Comparison of ENCODE assay signal across 8 cellular contexts in genomic region chr14:61477845-61478438, GRCh38.
A peak's percentile ranks its signal among the peaks of the same experiment; 100 is the strongest.
DNase-seq lines count a peak whose midpoint lies in the region; ATAC-seq and TF ChIP-seq lines count a peak whose summit lies in the region.

No MANE protein-coding gene starts in this region.

- H3K79me2 ChIP-seq in ACC112 (ENCODE audit: control insufficient read depth, insufficient read depth, low read length, unreplicated experiment): peaks cover 56% of the 10 kb centered on the region

- H3K4me1 ChIP-seq in ACC112 (ENCODE audit: control insufficient read depth, insufficient read depth, low read length, unreplicated experiment) (peaks cover 69% of the 10 kb centered on the region), heart right ventricle (peaks cover 17 to 84% (median 66%) of the 10 kb centered on the region in 9 donors)

- H2AFZ ChIP-seq in ACC112 (ENCODE audit: low read length, unreplicated experiment): no peak overlapping the region

- H3K4me3 Mint-ChIP-seq in HFFc6: peak overlapping the region; percentile 27; the same call in 1 of the 2 replicates

- intact Hi-C loops in heart right ventricle (cut with DNase I): loop anchor here in 9 of 10 donors (2.0 to 10.0 kb wide), 13 partner anchors 34 to 274 kb away; partner anchors contain the start of gene HIF1A (in 3 of the 9)

- H3K36me3 Mint-ChIP-seq in HFFc6 (ENCODE audit: low read depth): no peaks in the 10 kb centered on the region

- H3K27me3 Mint-ChIP-seq in HFFc6 (ENCODE audit: insufficient read depth): no peaks in the 10 kb centered on the region

- DNase-seq in HFFc6 (no peak), heart right ventricle (peak; percentile 61 to 81), islet precursor cell (no peak), LoVo (ENCODE audit: low spot score) (no peak)
- peak; percentile 42 for DNase-seq in activated T-cell treated with anti-CD3 and anti-CD28 coated beads, Interleukin-2, amount 50 U/mL, for 1 hour
- DNase-seq in stimulated activated CD8-positive, alpha-beta memory T cell treated with anti-CD3 and anti-CD28 coated beads, Interleukin-4, amount 100 ng/mL, for 48 hours: peak; percentile 64

- H3K27me3 ChIP-seq in ACC112 (ENCODE audit: insufficient read depth, low read length) (no peaks in the 10 kb centered on the region), heart right ventricle (no peaks in the 10 kb centered on the region)

- no peaks in the 10 kb centered on the region for H3K36me3 ChIP-seq in ACC112 (ENCODE audit: insufficient read depth, low read length)
- peaks cover 0 to 14% (median 0%) of the 10 kb centered on the region in 9 donors for H3K36me3 ChIP-seq in heart right ventricle

- peaks cover 67% of the 10 kb centered on the region for H3K4me1 Mint-ChIP-seq in HFFc6 (ENCODE audit: low read depth)

- ATAC-seq in heart right ventricle (peak in 7 of 8 donors; percentile 19 to 76 (median 56)), HG03520 (IDR thresholded peaks at IDR 0.05; ENCODE audit: unreplicated experiment) (no peak)

- H3K4me3 ChIP-seq in ACC112 (ENCODE audit: low read depth, low read length) (peak overlapping the region; percentile 66; the same call in 1 of the 2 replicates), heart right ventricle (peak overlapping the region in 1 of 10 donors; percentile 20)

- no peak for TF ChIP-seq CTCF in HFFc6 (IDR thresholded peaks at IDR 0.05)
- TF ChIP-seq CTCF in heart right ventricle (IDR thresholded peaks at IDR 0.05): no peak

- 67 to 74% methylated on average over 7 of the region's 7 CpGs for WGBS in heart right ventricle, 2 donors

- H3K27ac ChIP-seq in ACC112 (ENCODE audit: low read depth, low read length): peak overlapping the region; percentile 99
- peak overlapping the region; percentile 74 to 97 (median 87) for H3K27ac ChIP-seq in heart right ventricle

- H3K27ac Mint-ChIP-seq in HFFc6: no peak overlapping the region

- no peaks in the 10 kb centered on the region for H3K9me3 ChIP-seq in heart right ventricle

- H3K9me3 Mint-ChIP-seq in HFFc6: no peaks in the 10 kb centered on the region

Comparison
In these comparisons a context has a peak if more than half of its experiments do, and no peak if none do; other contexts are left out.
1. DNase-seq: peak in activated T-cell treated with anti-CD3 and anti-CD28 coated beads, Interleukin-2, amount 50 U/mL, for 1 hour (single experiment), heart right ventricle (2 of 2) and stimulated activated CD8-positive, alpha-beta memory T cell treated with anti-CD3 and anti-CD28 coated beads, Interleukin-4, amount 100 ng/mL, for 48 hours (single experiment); none in HFFc6 (single experiment), islet precursor cell (single experiment) and LoVo (single experiment).